ENCODE assay signal across 8 cellular contexts in the genomic region with DNA sequence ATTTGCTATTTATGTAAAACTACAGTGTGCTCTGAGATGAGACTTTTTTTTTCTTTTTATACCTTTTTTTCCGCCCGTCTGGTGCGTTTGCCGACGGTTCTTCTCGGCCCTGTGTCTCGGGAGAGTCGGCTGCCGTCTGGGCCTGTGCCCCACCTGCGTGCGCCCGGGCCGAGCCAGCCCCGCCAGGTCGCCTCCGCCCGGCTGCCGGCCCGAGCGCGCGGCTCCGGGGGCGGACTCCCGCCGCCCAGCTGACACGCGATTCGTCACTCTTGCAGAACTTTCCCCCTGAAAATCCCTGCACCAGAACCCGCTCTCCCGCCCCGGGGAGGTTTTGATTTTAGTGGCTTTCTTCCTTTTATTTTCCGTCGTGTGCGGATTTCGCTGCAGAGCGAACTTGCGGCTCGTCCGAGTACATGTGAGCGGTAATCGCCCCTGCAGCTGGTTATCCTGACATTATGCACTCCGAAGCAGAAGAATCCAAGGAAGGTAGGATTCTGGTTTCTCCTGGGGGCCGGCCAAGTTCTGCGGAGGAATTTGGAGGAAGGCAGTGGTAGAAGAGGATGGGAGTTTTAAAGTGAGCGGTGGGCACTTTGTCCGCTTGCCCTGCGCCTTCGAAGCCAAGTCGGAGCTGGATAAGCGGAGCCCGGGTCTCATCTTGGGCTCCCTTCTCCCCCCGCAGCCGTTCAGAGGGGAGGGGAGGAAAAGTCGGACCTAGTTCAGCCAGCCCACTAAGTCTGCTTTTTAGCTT. TPM values are rescaled to one million over a fixed set of nuclear protein-coding genes. Genes with fewer than 3 reads are reported as not detected.
A peak's percentile ranks its signal among the peaks of the same experiment; 100 is the strongest.
DNase-seq lines count a peak whose midpoint lies in the region; ATAC-seq and TF ChIP-seq lines count a peak whose summit lies in the region.

A gene (plus strand): TSS at position 384 of the 748 bp plus-strand sequence. CDS start 72 bp downstream, at position 456.

- TF ChIP-seq EP300 in ovary (IDR thresholded peaks at IDR 0.05) (no peak), transverse colon (IDR thresholded peaks at IDR 0.05; ENCODE audit: low read depth) (no peak)

- H3K36me3 ChIP-seq in PC-9 (ENCODE audit: low read depth) (no peaks in the 10 kb centered on the region), ovary (no peaks in the 10 kb centered on the region), transverse colon (no peaks in the 10 kb centered on the region)

- H3K4me2 ChIP-seq in PC-9: peak within 1 kb of the TSS; percentile 99

- intact Hi-C loops in PC-9 (cut with micrococcal nuclease; ENCODE audit: unreplicated experiment): loop anchor here (1.0 to 5.0 kb wide), 4 partner anchors 33 to 88 kb away; no protein-coding TSS in a partner anchor
- intact Hi-C loops in Right ventricle myocardium inferior (cut with DNase I): loop anchor here (5.0 kb wide), 1 partner anchor 46 kb away; no protein-coding TSS in a partner anchor
- intact Hi-C loops in ovary (cut with DNase I): no loop called here
- intact Hi-C loops in transverse colon (cut with DNase I; ENCODE audit: low total_unique reads): no loop called here

- peaks cover 15% of the 10 kb centered on the region; the same call in 1 of the 2 replicates for H3F3A ChIP-seq in PC-9 (ENCODE audit: insufficient read depth, low read depth)

- no peaks in the 10 kb centered on the region for H3K9me3 ChIP-seq in PC-9 (ENCODE audit: insufficient read depth, low read depth)
- no peaks in the 10 kb centered on the region for H3K9me3 ChIP-seq in ovary
- H3K9me3 ChIP-seq in transverse colon: no peaks in the 10 kb centered on the region

- no peaks in the 10 kb centered on the region for H3K27me3 Mint-ChIP-seq in activated naive CD4-positive, alpha-beta T cell treated with anti-CD3 and anti-CD28 coated beads, Interleukin-2, amount 10 ng/mL, durations not matched to agents 7 days and 5 days

- TF ChIP-seq POLR2A in ovary (IDR thresholded peaks at IDR 0.05) (no peak), transverse colon (IDR thresholded peaks at IDR 0.05) (peak; percentile 25)

- peaks cover 93% of the 10 kb centered on the region for H3K4me1 Mint-ChIP-seq in activated naive CD4-positive, alpha-beta T cell treated with anti-CD3 and anti-CD28 coated beads, Interleukin-2, amount 10 ng/mL, durations not matched to agents 7 days and 5 days

- peaks cover 66% of the 10 kb centered on the region for H3K4me1 ChIP-seq in PC-9 (replicated peaks; ENCODE audit: insufficient read depth)
- peaks cover 2% of the 10 kb centered on the region for H3K4me1 ChIP-seq in ovary (ENCODE audit: insufficient read depth)
- peaks cover 5 to 54% (median 11%) of the 10 kb centered on the region in 4 donors for H3K4me1 ChIP-seq in transverse colon

- TSS peak; percentile 55 for BruUV-seq in PC-9 (replicated peaks; lab: Mats Ljungman, UMichigan)

- TF ChIP-seq CTCF in PC-9 (conservative IDR thresholded peaks at IDR 0.05): no peak
- no peak for TF ChIP-seq CTCF in ovary (IDR thresholded peaks at IDR 0.05)
- TF ChIP-seq CTCF in transverse colon (IDR thresholded peaks at IDR 0.05): no peak

- H2AFZ ChIP-seq in PC-9: peak within 1 kb of the TSS; percentile 82

- in situ Hi-C loops in transverse colon (cut with MboI; ENCODE audit: low pct_ligation_motif_present in 1 of 4, low pct_unique_long_range_greater_than_20kb in 1 of 4, low sequenced_read_pairs in 3 of 4): no loop called here

- H3K9me2 ChIP-seq in PC-9 (ENCODE audit: insufficient read depth): no peaks in the 10 kb centered on the region

- ATAC-seq in GM18511 (IDR thresholded peaks at IDR 0.05; ENCODE audit: unreplicated experiment) (peak; percentile 44), HG02852 (IDR thresholded peaks at IDR 0.05; ENCODE audit: unreplicated experiment) (peak; percentile 52), Right ventricle myocardium inferior (peak; percentile 76)

- CTCF ChIA-PET in PC-9 (lab: Charles Lee): interaction anchor here (0.7 to 3.5 kb wide), 2 partner anchors 56 to 96 kb away, joined by 7 to 10 read pairs; no protein-coding TSS in a partner anchor
- CTCF ChIA-PET in activated naive CD4-positive, alpha-beta T cell treated with anti-CD3 and anti-CD28 coated beads, Interleukin-2, amount 10 ng/mL, durations not matched to agents 7 days and 5 days (lab: Charles Lee): interaction anchor here (0.8 to 3.8 kb wide), 8 partner anchors 10 to 56 kb away, joined by 3 to 26 read pairs (median 8); no protein-coding TSS in a partner anchor

- DNase-seq in PC-9: peak; percentile 56 to 58
- peak; percentile 57 for DNase-seq in activated naive CD4-positive, alpha-beta T cell treated with anti-CD3 and anti-CD28 coated beads, Interleukin-2, amount 10 ng/mL, durations not matched to agents 7 days and 5 days
- DNase-seq in Right ventricle myocardium inferior (ENCODE audit: missing footprints): peak; percentile 79
- DNase-seq in ovary: peak; percentile 14 to 56 (median 33)
- peak; percentile 59 for DNase-seq in transverse colon
- no peak for DNase-seq in OCI-M2 (lab: John Stamatoyannopoulos, UW; ENCODE audit: unreplicated experiment)

- peak within 1 kb of the TSS; percentile 88 for H3K27ac Mint-ChIP-seq in activated naive CD4-positive, alpha-beta T cell treated with anti-CD3 and anti-CD28 coated beads, Interleukin-2, amount 10 ng/mL, durations not matched to agents 7 days and 5 days

- WGBS in ovary, 3 donors: 0 to 1% (median 1%) methylated on average over 55 of the region's 55 CpGs
- 0 to 1% methylated on average over 22 to 54 of the region's 55 CpGs for WGBS in transverse colon (ENCODE audit: low coverage in 1 of 2), 2 donors

- peaks cover 48% of the 10 kb centered on the region for H3K79me2 ChIP-seq in PC-9 (ENCODE audit: low read depth)

- H3K27ac ChIP-seq in PC-9 (peak within 1 kb of the TSS; percentile 78), ovary (peak within 1 kb of the TSS in 1 of 2 donors; percentile 35), transverse colon (peak within 1 kb of the TSS; percentile 63 to 85 (median 74))

- H3K4me3 ChIP-seq in PC-9: peak within 1 kb of the TSS; percentile 96
- H3K4me3 ChIP-seq in ovary: peak within 1 kb of the TSS; percentile 66
- H3K4me3 ChIP-seq in transverse colon: peak within 1 kb of the TSS; percentile 34 to 69 (median 48)

- POLR2A ChIA-PET in PC-9 (lab: Charles Lee; ENCODE audit: unreplicated experiment): interaction anchor here (0.6 to 0.7 kb wide), 3 partner anchors 53 to 137 kb away, joined by 3 to 16 read pairs (median 9); no protein-coding TSS in a partner anchor

- no peaks in the 10 kb centered on the region for H4K20me1 ChIP-seq in PC-9 (ENCODE audit: insufficient read depth)

- H3K4me3 Mint-ChIP-seq in activated naive CD4-positive, alpha-beta T cell treated with anti-CD3 and anti-CD28 coated beads, Interleukin-2, amount 10 ng/mL, durations not matched to agents 7 days and 5 days: peak within 1 kb of the TSS; percentile 81

- peaks cover 52% of the 10 kb centered on the region for H3K36me3 Mint-ChIP-seq in activated naive CD4-positive, alpha-beta T cell treated with anti-CD3 and anti-CD28 coated beads, Interleukin-2, amount 10 ng/mL, durations not matched to agents 7 days and 5 days

- H3K27me3 ChIP-seq in PC-9 (ENCODE audit: insufficient read depth, low read depth) (no peaks in the 10 kb centered on the region), ovary (no peaks in the 10 kb centered on the region), transverse colon (no peaks in the 10 kb centered on the region)

- no peaks in the 10 kb centered on the region for H3K9me3 Mint-ChIP-seq in activated naive CD4-positive, alpha-beta T cell treated with anti-CD3 and anti-CD28 coated beads, Interleukin-2, amount 10 ng/mL, durations not matched to agents 7 days and 5 days

RNA-seq across cellular contexts. Expression of the gene that starts here (rescaled TPM):
- total RNA-seq in PC-9 (2021) (15.0 and 16.4 TPM in 2 replicates), Right ventricle myocardium inferior (17.8 TPM), ovary (10 to 100 TPM in 1 of 7 donors, 1 to 10 TPM in 6; 1.4 to 14.6 (median 4.5) TPM), transverse colon (10 to 100 TPM in 3 of 4 donors, 1 to 10 TPM in 1; 9.8 to 28.1 (median 22.5) TPM)
- polyA plus RNA-seq in ovary: 10 to 100 TPM in 1 of 2 donors, 1 to 10 TPM in 1; 5.0 to 12.0 TPM

Comparison
In these comparisons a context has a peak if more than half of its experiments do, and no peak if none do; other contexts are left out.
1. intact Hi-C loops: an anchor here in PC-9 (1.0 to 5.0 kb wide) and Right ventricle myocardium inferior (5.0 kb wide); none called in ovary and transverse colon.